ENCODE assay signal across 9 cellular contexts in genomic region chr6:89952696-89953095, GRCh38. TPM values are rescaled to one million over a fixed set of nuclear protein-coding genes. Genes with fewer than 3 reads are reported as not detected.
DNase-seq lines count a peak whose midpoint lies in the region; ATAC-seq and TF ChIP-seq lines count a peak whose summit lies in the region.
"Had no signal": no experiment of that assay in that cellular context is flagged by ENCODE, and none has a peak within 500 bp of the region (broad histone marks: within the 10 kb centered on the region; RNA-seq: fewer than 3 reads in every experiment).

No MANE protein-coding gene starts in this region.

- H3K4me1 Mint-ChIP-seq in activated naive CD8-positive, alpha-beta T cell treated with anti-CD3 and anti-CD28 coated beads for 36 hours = peaks cover 76% of the 10 kb centered on the region

- intact Hi-C loops in gastrocnemius medialis (cut with DNase I; ENCODE audit: low total_unique reads) = no loop called here

- in situ Hi-C loops in GM13977 (cut with MboI; ENCODE audit: low pct_unique_long_range_greater_than_20kb, low sequenced_read_pairs, unreplicated experiment) = no loop called here
- in situ Hi-C loops in gastrocnemius medialis (cut with MboI; ENCODE audit: low sequenced_read_pairs in 4 of 4) = loop anchor here in 1 of 4 donors (25.0 kb wide), 1 partner anchor 335 kb away; the partner anchor contains the start of gene BACH2

- peaks cover 74% of the 10 kb centered on the region for H3K36me3 Mint-ChIP-seq in activated naive CD8-positive, alpha-beta T cell treated with anti-CD3 and anti-CD28 coated beads for 36 hours

- DNase-seq in GM04504 (ENCODE audit: low read depth) (peak; percentile 42), SJCRH30 (peak; percentile 78 to 89), GM13977 (ENCODE audit: low spot score) (no peak), cerebellum (ENCODE audit: low spot score) (no peak), gastrocnemius medialis (no peak)
- DNase-seq in activated naive CD8-positive, alpha-beta T cell treated with anti-CD3 and anti-CD28 coated beads for 36 hours = peak; percentile 59

- TF ChIP-seq CTCF in GM13977 (IDR thresholded peaks at IDR 0.05; ENCODE audit: extremely low read depth, insufficient read depth, missing control alignments) (no peak), gastrocnemius medialis (IDR thresholded peaks at IDR 0.05 in 4 of 5, conservative IDR thresholded peaks at IDR 0.05 in 1 of 5) (no peak)

- H3K27ac Mint-ChIP-seq in activated naive CD8-positive, alpha-beta T cell treated with anti-CD3 and anti-CD28 coated beads for 36 hours = peak overlapping the region; percentile 84

- H3K4me2 ChIP-seq in skeletal muscle satellite cell (ENCODE audit: low read length) = peak overlapping the region; percentile 24

- H3K4me1 ChIP-seq in SJCRH30 (peaks cover 32% of the 10 kb centered on the region), skeletal muscle satellite cell (ENCODE audit: control insufficient read depth, insufficient read depth, low read length) (peaks cover 40% of the 10 kb centered on the region), gastrocnemius medialis (no peaks in the 10 kb centered on the region)

- H3K36me3 ChIP-seq in SJCRH30 = no peaks in the 10 kb centered on the region; the same call in 1 of the 2 replicates
- H3K36me3 ChIP-seq in skeletal muscle satellite cell (ENCODE audit: insufficient read depth, low read length) = no peaks in the 10 kb centered on the region
- peaks cover 0 to 20% of the 10 kb centered on the region in 2 donors for H3K36me3 ChIP-seq in gastrocnemius medialis

- ATAC-seq in HG03139 (IDR thresholded peaks at IDR 0.05; ENCODE audit: unreplicated experiment) = no peak
- ATAC-seq in gastrocnemius medialis = no peak

- H3K9ac ChIP-seq in skeletal muscle satellite cell (ENCODE audit: low read depth, low read length) = no peak overlapping the region

- no peak for TF ChIP-seq POLR2A in gastrocnemius medialis (IDR thresholded peaks at IDR 0.05)

- H3K4me3 ChIP-seq in SJCRH30 (no peak overlapping the region), skeletal muscle satellite cell (ENCODE audit: low read length) (no peak overlapping the region), gastrocnemius medialis (no peak overlapping the region)

- H3K27me3 Mint-ChIP-seq in activated naive CD8-positive, alpha-beta T cell treated with anti-CD3 and anti-CD28 coated beads for 36 hours = no peaks in the 10 kb centered on the region

- H3K27ac ChIP-seq in SJCRH30 = peak overlapping the region; percentile 16
- H3K27ac ChIP-seq in gastrocnemius medialis = no peak overlapping the region

- H3K9me3 ChIP-seq in SJCRH30 (replicated peaks) = no peaks in the 10 kb centered on the region
- H3K9me3 ChIP-seq in skeletal muscle satellite cell (replicated peaks; ENCODE audit: low read length) = no peaks in the 10 kb centered on the region
- H3K9me3 ChIP-seq in gastrocnemius medialis = no peaks in the 10 kb centered on the region

- H3K9me3 Mint-ChIP-seq in activated naive CD8-positive, alpha-beta T cell treated with anti-CD3 and anti-CD28 coated beads for 36 hours = no peaks in the 10 kb centered on the region

- H3K27me3 ChIP-seq in SJCRH30 (no peaks in the 10 kb centered on the region), skeletal muscle satellite cell (ENCODE audit: control insufficient read depth, insufficient read depth, low read length) (no peaks in the 10 kb centered on the region), gastrocnemius medialis (no peaks in the 10 kb centered on the region)

- peak overlapping the region; percentile 22 for H3K4me3 Mint-ChIP-seq in activated naive CD8-positive, alpha-beta T cell treated with anti-CD3 and anti-CD28 coated beads for 36 hours

RNA-seq across cellular contexts. Expression of gene GJA10, which starts 58.4 kb away (rescaled TPM):
- total RNA-seq in SJCRH30 (2014; rRNA removed; shearing (Covaris generic)) = not detected in 2 replicates
- not detected for total RNA-seq in activated naive CD8-positive, alpha-beta T cell treated with anti-CD3 and anti-CD28 coated beads for 36 hours
- not detected in 2 replicates for total RNA-seq in skeletal muscle satellite cell (2012; rRNA removed)
- total RNA-seq in cerebellum (not detected), gastrocnemius medialis (not detected)
- total RNA-seq: pulmonary artery endothelial cell had no signal

Comparison
In these comparisons a context has a peak if more than half of its experiments do, and no peak if none do; other contexts are left out.
1. DNase-seq: peak in GM04504 (single experiment), SJCRH30 (2 of 2) and activated naive CD8-positive, alpha-beta T cell treated with anti-CD3 and anti-CD28 coated beads for 36 hours (single experiment); none in GM13977 (single experiment), cerebellum (single experiment) and gastrocnemius medialis (0 of 2).